9 cellular contexts compared by ENCODE assay signal in genomic region chr1:12478612-12478985, GRCh38.
A peak's percentile ranks its signal among the peaks of the same experiment; 100 is the strongest.
DNase-seq lines count a peak whose midpoint lies in the region; ATAC-seq and TF ChIP-seq lines count a peak whose summit lies in the region.
"Had no signal": no experiment of that assay in that cellular context is flagged by ENCODE, and none has a peak within 500 bp of the region (broad histone marks: within the 10 kb centered on the region; RNA-seq: fewer than 3 reads in every experiment).

No MANE protein-coding gene starts in this region.

- ATAC-seq in memory B cell (ENCODE audit: low read depth) (no peak), omental fat pad (ENCODE audit: low FRiP score) (no peak)

- H3K27me3 Mint-ChIP-seq in activated naive CD8-positive, alpha-beta T cell treated with anti-CD3 and anti-CD28 coated beads for 36 hours, result no peaks in the 10 kb centered on the region
- no peaks in the 10 kb centered on the region for H3K27me3 Mint-ChIP-seq in memory B cell

- DNase-seq in activated gamma-delta T cell treated with Interleukin-2 at 50 U/mL for 16 hours, result peak; percentile 53
- DNase-seq in activated gamma-delta T cell (lab: John Stamatoyannopoulos, UW), result no peak
- no peak for DNase-seq in activated naive CD8-positive, alpha-beta T cell treated with anti-CD3 and anti-CD28 coated beads for 36 hours
- DNase-seq in memory B cell (ENCODE audit: low spot score in 2 of 2), result no peak
- DNase-seq in ureter (ENCODE audit: low spot score), result peak; percentile 70
- no peak for DNase-seq in omental fat pad (ENCODE audit: low spot score)
- no peak for DNase-seq in C1 segment of cervical spinal cord (lab: John Stamatoyannopoulos, UW)
- no peak for DNase-seq in mesenteric fat pad (ENCODE audit: low spot score)
- DNase-seq: islet precursor cell had no signal

- H3K4me3 Mint-ChIP-seq in activated naive CD8-positive, alpha-beta T cell treated with anti-CD3 and anti-CD28 coated beads for 36 hours, result peak overlapping the region; percentile 47
- H3K4me3 Mint-ChIP-seq in memory B cell, result no peak overlapping the region

- peaks cover 73% of the 10 kb centered on the region for H3K36me3 Mint-ChIP-seq in activated naive CD8-positive, alpha-beta T cell treated with anti-CD3 and anti-CD28 coated beads for 36 hours
- H3K36me3 Mint-ChIP-seq in memory B cell, result peaks cover 9% of the 10 kb centered on the region

- TF ChIP-seq CTCF in omental fat pad (IDR thresholded peaks at IDR 0.05), result no peak

- H3K9me3 Mint-ChIP-seq in activated naive CD8-positive, alpha-beta T cell treated with anti-CD3 and anti-CD28 coated beads for 36 hours, result peaks cover 8% of the 10 kb centered on the region
- no peaks in the 10 kb centered on the region for H3K9me3 Mint-ChIP-seq in memory B cell

- H3K4me1 Mint-ChIP-seq in activated naive CD8-positive, alpha-beta T cell treated with anti-CD3 and anti-CD28 coated beads for 36 hours, result peaks cover 87% of the 10 kb centered on the region
- peaks cover 36% of the 10 kb centered on the region for H3K4me1 Mint-ChIP-seq in memory B cell

- peak overlapping the region; percentile 97 for H3K27ac Mint-ChIP-seq in activated naive CD8-positive, alpha-beta T cell treated with anti-CD3 and anti-CD28 coated beads for 36 hours
- H3K27ac Mint-ChIP-seq in memory B cell, result peak overlapping the region; percentile 31

Comparison
In these comparisons a context has a peak if more than half of its experiments do, and no peak if none do; other contexts are left out.
1. DNase-seq: peak in activated gamma-delta T cell treated with Interleukin-2 at 50 U/mL for 16 hours (single experiment) and ureter (single experiment); none in activated gamma-delta T cell (single experiment), activated naive CD8-positive, alpha-beta T cell treated with anti-CD3 and anti-CD28 coated beads for 36 hours (single experiment), memory B cell (0 of 2), omental fat pad (single experiment), C1 segment of cervical spinal cord (0 of 14) and mesenteric fat pad (single experiment).